15 cellular contexts compared by ENCODE assay signal in the genomic region with DNA sequence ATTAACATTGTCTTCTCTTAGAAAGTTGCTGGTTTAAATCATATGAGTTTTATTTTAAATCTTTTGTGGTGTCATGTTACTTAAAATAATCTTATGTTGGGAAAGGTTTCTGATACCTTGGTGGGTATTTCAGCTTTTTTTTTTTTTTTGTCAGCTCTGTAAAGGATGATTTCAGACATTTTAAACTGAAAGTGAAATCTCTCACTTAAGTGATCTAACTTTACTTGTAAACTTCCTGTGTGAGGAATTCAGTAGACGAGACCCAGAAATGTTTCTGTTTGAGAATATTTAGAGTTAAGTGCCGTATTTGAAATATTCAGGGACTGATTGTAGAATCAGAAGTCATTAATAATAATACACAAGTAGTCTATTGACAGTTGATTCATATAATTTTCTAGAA. TPM values are rescaled to one million over a fixed set of nuclear protein-coding genes. Genes with fewer than 3 reads are reported as not detected.
DNase-seq lines count a peak whose midpoint lies in the region; ATAC-seq and TF ChIP-seq lines count a peak whose summit lies in the region.
"Had no signal": no experiment of that assay in that cellular context is flagged by ENCODE, and none has a peak within 500 bp of the region (broad histone marks: within the 10 kb centered on the region; RNA-seq: fewer than 3 reads in every experiment).

No MANE protein-coding gene starts in this region.

- peak overlapping the region; percentile 86 for H3K27ac Mint-ChIP-seq in activated T-helper 2 cell treated with anti-CD3 and anti-CD28 coated beads, Interferon-gamma antibody, Interleukin-2, Interleukin-4, amounts not matched to agents 10 μg/mL and 5 μg/mL and 100 μg/mL, durations not matched to agents 14 hours and 24 hours and 36 hours
- no peak overlapping the region for H3K27ac Mint-ChIP-seq in Calu3 (ENCODE audit: unreplicated experiment)
- H3K27ac Mint-ChIP-seq: nephron progenitor cell had no signal

- no peaks in the 10 kb centered on the region for H3K9me3 ChIP-seq in right cardiac atrium (ENCODE audit: control insufficient read depth, low read length)
- no peaks in the 10 kb centered on the region for H3K9me3 ChIP-seq in mucosa of rectum (ENCODE audit: control insufficient read depth in 2 of 2, low read length in 2 of 2)

- ATAC-seq in right cardiac atrium (no peak), Right ventricle myocardium inferior (no peak), HG02973 (IDR thresholded peaks at IDR 0.05; ENCODE audit: unreplicated experiment) (no peak)
- ATAC-seq: K562 had no signal

- peaks cover 46% of the 10 kb centered on the region for H3K36me3 Mint-ChIP-seq in activated T-helper 2 cell treated with anti-CD3 and anti-CD28 coated beads, Interferon-gamma antibody, Interleukin-2, Interleukin-4, amounts not matched to agents 10 μg/mL and 5 μg/mL and 100 μg/mL, durations not matched to agents 14 hours and 24 hours and 36 hours (ENCODE audit: low read depth)
- H3K36me3 Mint-ChIP-seq in Calu3 (ENCODE audit: insufficient read depth, unreplicated experiment), result no peaks in the 10 kb centered on the region

- H3K27me3 Mint-ChIP-seq in activated T-helper 2 cell treated with anti-CD3 and anti-CD28 coated beads, Interferon-gamma antibody, Interleukin-2, Interleukin-4, amounts not matched to agents 10 μg/mL and 5 μg/mL and 100 μg/mL, durations not matched to agents 14 hours and 24 hours and 36 hours (ENCODE audit: low read depth), result no peaks in the 10 kb centered on the region
- H3K27me3 Mint-ChIP-seq in Calu3 (ENCODE audit: unreplicated experiment), result no peaks in the 10 kb centered on the region

- DNase-seq in right cardiac atrium (no peak), Right ventricle myocardium inferior (ENCODE audit: missing footprints) (no peak), Calu3 (no peak), DMS 273 (lab: John Stamatoyannopoulos, UW; ENCODE audit: unreplicated experiment) (no peak), T-helper 9 cell (no peak)
- DNase-seq in activated T-helper 2 cell treated with anti-CD3 and anti-CD28 coated beads, Interferon-gamma antibody, Interleukin-2, Interleukin-4, amounts not matched to agents 10 μg/mL and 5 μg/mL and 100 μg/mL, durations not matched to agents 14 hours and 24 hours and 36 hours (ENCODE audit: low spot score), result no peak
- DNase-seq: activated CD4-positive, alpha-beta T cell treated with anti-CD3 and anti-CD28 coated beads for 4 hours; C1 segment of cervical spinal cord; nephron progenitor cell had no signal

- H3K4me3 ChIP-seq in right cardiac atrium (ENCODE audit: low read length), result peak overlapping the region; percentile 20
- peak overlapping the region in 1 of 2 donors; percentile 27 for H3K4me3 ChIP-seq in mucosa of rectum (ENCODE audit: low read length in 2 of 2)
- H3K4me3 ChIP-seq: K562 had no signal

- CTCF ChIA-PET in Calu3 (lab: Charles Lee), result no interaction called here

- BruUV-seq in Calu3 (replicated peaks; lab: Mats Ljungman, UMichigan), result no TSS peak

- 29% methylated on average over 2 of the region's 2 CpGs for WGBS in right cardiac atrium

- TF ChIP-seq CTCF in Calu3 (IDR thresholded peaks at IDR 0.05; ENCODE audit: unreplicated experiment), result no peak

- H3K27ac ChIP-seq in right cardiac atrium (ENCODE audit: low read length) (no peak overlapping the region), mucosa of rectum (ENCODE audit: low read depth in 2 of 2, low read length in 2 of 2) (peak overlapping the region; percentile 12 to 54)
- H3K27ac ChIP-seq: RWPE1 had no signal

- intact Hi-C loops in right cardiac atrium (cut with DNase I), result no loop called here
- intact Hi-C loops in Right ventricle myocardium inferior (cut with DNase I), result no loop called here
- intact Hi-C loops in activated T-helper 2 cell treated with anti-CD3 and anti-CD28 coated beads, Interferon-gamma antibody, Interleukin-2, Interleukin-4, amounts not matched to agents 10 μg/mL and 5 μg/mL and 100 μg/mL, durations not matched to agents 14 hours and 24 hours and 36 hours (cut with micrococcal nuclease), result no loop called here
- intact Hi-C loops in Calu3 (cut with micrococcal nuclease; ENCODE audit: unreplicated experiment), result no loop called here

- H3K4me1 Mint-ChIP-seq in activated T-helper 2 cell treated with anti-CD3 and anti-CD28 coated beads, Interferon-gamma antibody, Interleukin-2, Interleukin-4, amounts not matched to agents 10 μg/mL and 5 μg/mL and 100 μg/mL, durations not matched to agents 14 hours and 24 hours and 36 hours (ENCODE audit: low read depth), result peaks cover 56% of the 10 kb centered on the region
- no peaks in the 10 kb centered on the region for H3K4me1 Mint-ChIP-seq in Calu3 (ENCODE audit: low read depth, unreplicated experiment)
- H3K4me1 Mint-ChIP-seq: nephron progenitor cell had no signal

- no peak overlapping the region for H3K9ac ChIP-seq in mucosa of rectum (ENCODE audit: low read depth in 1 of 2, low read length in 2 of 2)

- no peaks in the 10 kb centered on the region for H3K27me3 ChIP-seq in right cardiac atrium (ENCODE audit: control insufficient read depth, insufficient read depth)
- H3K27me3 ChIP-seq in mucosa of rectum (ENCODE audit: control insufficient read depth in 2 of 2, insufficient read depth in 2 of 2, low read length in 2 of 2), result no peaks in the 10 kb centered on the region

- H3K4me1 ChIP-seq in right cardiac atrium (ENCODE audit: control insufficient read depth, insufficient read depth, low read length) (no peaks in the 10 kb centered on the region), mucosa of rectum (ENCODE audit: control insufficient read depth in 2 of 2, insufficient read depth in 2 of 2, low read length in 2 of 2) (peaks cover 0 to 5% of the 10 kb centered on the region in 2 donors)

- H3K4me3 Mint-ChIP-seq in activated T-helper 2 cell treated with anti-CD3 and anti-CD28 coated beads, Interferon-gamma antibody, Interleukin-2, Interleukin-4, amounts not matched to agents 10 μg/mL and 5 μg/mL and 100 μg/mL, durations not matched to agents 14 hours and 24 hours and 36 hours (ENCODE audit: low read depth), result peak overlapping the region; percentile 53
- no peak overlapping the region for H3K4me3 Mint-ChIP-seq in Calu3 (ENCODE audit: low read depth, unreplicated experiment)
- H3K4me3 Mint-ChIP-seq: nephron progenitor cell had no signal

- peaks cover 9 to 13% of the 10 kb centered on the region in 2 donors for H3K36me3 ChIP-seq in mucosa of rectum (ENCODE audit: control insufficient read depth in 2 of 2, insufficient read depth in 2 of 2, low read length in 2 of 2)

- H3K9me3 Mint-ChIP-seq in activated T-helper 2 cell treated with anti-CD3 and anti-CD28 coated beads, Interferon-gamma antibody, Interleukin-2, Interleukin-4, amounts not matched to agents 10 μg/mL and 5 μg/mL and 100 μg/mL, durations not matched to agents 14 hours and 24 hours and 36 hours, result no peaks in the 10 kb centered on the region
- no peaks in the 10 kb centered on the region for H3K9me3 Mint-ChIP-seq in Calu3 (ENCODE audit: low read depth, unreplicated experiment)
- H3K9me3 Mint-ChIP-seq: nephron progenitor cell had no signal

RNA-seq across cellular contexts. Expression of gene PROX2, which starts 37.8 kb away (rescaled TPM):
- total RNA-seq in right cardiac atrium, result not detected
- not detected for polyA plus RNA-seq in right cardiac atrium
- not detected for total RNA-seq in Right ventricle myocardium inferior
- 0.05 and 0.34 TPM in 2 replicates for total RNA-seq in activated T-helper 2 cell treated with anti-CD3 and anti-CD28 coated beads, Interferon-gamma antibody, Interleukin-2, Interleukin-4, amounts not matched to agents 10 μg/mL and 5 μg/mL and 100 μg/mL, durations not matched to agents 14 hours and 24 hours and 36 hours
- total RNA-seq in Calu3 (2022), result not detected in 2 replicates
- total RNA-seq: astrocyte, endothelial cell of umbilical vein, K562 had no signal
- polyA plus RNA-seq: K562 had no signal

RNA-seq across cellular contexts. Expression of gene DLST, which starts 43.6 kb away (rescaled TPM):
- total RNA-seq in right cardiac atrium (100 to 1,000 TPM; 121 to 148 (median 144) TPM), Right ventricle myocardium inferior (213 TPM), Calu3 (2022) (84.2 and 89.1 TPM in 2 replicates)
- 87.6 TPM for polyA plus RNA-seq in right cardiac atrium
- total RNA-seq in activated T-helper 2 cell treated with anti-CD3 and anti-CD28 coated beads, Interferon-gamma antibody, Interleukin-2, Interleukin-4, amounts not matched to agents 10 μg/mL and 5 μg/mL and 100 μg/mL, durations not matched to agents 14 hours and 24 hours and 36 hours, result 102 and 103 TPM in 2 replicates
